ENCODE assay signal across 8 cellular contexts in the genomic region with DNA sequence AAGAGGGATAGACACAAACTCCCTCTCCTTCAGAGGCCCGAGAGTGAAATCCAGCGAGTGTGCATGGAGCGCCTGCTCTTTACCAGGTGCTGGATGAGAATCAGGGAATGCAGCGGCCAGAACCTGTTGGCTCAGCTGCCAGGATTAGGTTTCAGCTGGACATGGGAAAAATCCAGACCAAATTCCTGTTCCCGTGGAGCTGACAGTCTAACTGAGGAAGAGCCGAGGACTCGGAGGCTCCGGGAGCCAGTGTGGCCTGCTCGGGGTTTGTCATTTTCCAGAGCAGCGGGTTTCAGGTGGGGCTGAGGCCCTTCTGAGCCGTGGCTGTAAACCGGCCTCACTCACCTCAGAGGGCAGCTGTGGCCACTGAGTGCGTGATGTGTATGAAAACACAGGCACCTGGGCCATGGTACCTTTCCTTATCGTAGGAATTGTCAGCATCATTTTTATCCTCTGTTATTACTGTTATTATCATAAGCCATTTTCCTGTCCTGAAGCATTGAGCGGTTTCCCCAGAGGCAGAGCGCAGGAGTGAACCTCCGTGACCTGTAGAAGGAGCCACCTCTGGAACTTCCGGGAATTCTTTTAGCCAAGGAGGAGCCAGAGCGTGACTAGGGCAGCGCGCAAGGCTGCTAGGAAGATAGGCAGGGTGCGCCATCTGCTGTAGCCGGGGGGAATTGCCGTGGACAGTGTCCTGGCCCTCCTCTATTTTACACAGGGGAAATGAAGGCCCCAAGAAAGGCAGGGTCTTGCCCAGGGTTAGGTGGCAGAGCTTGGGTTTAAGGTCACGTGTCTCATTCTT.
A peak's percentile ranks its signal among the peaks of the same experiment; 100 is the strongest.
DNase-seq lines count a peak whose midpoint lies in the region; ATAC-seq and TF ChIP-seq lines count a peak whose summit lies in the region.

No MANE protein-coding gene starts in this region.

- peak; percentile 99 for TF ChIP-seq CTCF in astrocyte of the cerebellum (IDR thresholded peaks at IDR 0.05; ENCODE audit: low read depth, low read length, missing control alignments)
- TF ChIP-seq CTCF in retinal pigment epithelial cell (conservative IDR thresholded peaks at IDR 0.05; ENCODE audit: low read depth, low read length): peak; percentile 99

- DNase-seq in GM03348 (ENCODE audit: low spot score): peak; percentile 92
- DNase-seq in NCI-H187 (lab: John Stamatoyannopoulos, UW): peak; percentile 37 to 42
- DNase-seq in T-helper 9 cell: peak; percentile 81
- peak; percentile 49 for DNase-seq in astrocyte of the cerebellum (ENCODE audit: low read depth)
- peak; percentile 90 for DNase-seq in hepatic stellate cell (ENCODE audit: low spot score)
- peak; percentile 39 for DNase-seq in retinal pigment epithelial cell (ENCODE audit: low read depth)

- ATAC-seq in HG02642 (IDR thresholded peaks at IDR 0.05; ENCODE audit: poor library complexity, unreplicated experiment) (peak; percentile 83), HG03460 (IDR thresholded peaks at IDR 0.05; ENCODE audit: unreplicated experiment) (no peak)

- no peak overlapping the region for H3K4me3 ChIP-seq in astrocyte of the cerebellum (ENCODE audit: low read depth, low read length)
- H3K4me3 ChIP-seq in retinal pigment epithelial cell (ENCODE audit: low read length): peak overlapping the region; percentile 3

- in situ Hi-C loops in astrocyte of the cerebellum (cut with HindIII; ENCODE audit: low sequenced_read_pairs): loop anchor here (10.0 kb wide), 1 partner anchor 75 kb away; no protein-coding TSS in a partner anchor

Comparison
In these comparisons a context has a peak if more than half of its experiments do, and no peak if none do; other contexts are left out.
1. DNase-seq: peak in every context shown above with its lines; median percentile 92 in GM03348; 90 in hepatic stellate cell; 81 in T-helper 9 cell; 49 in astrocyte of the cerebellum; 40 in NCI-H187; 39 in retinal pigment epithelial cell.